Comparison of ENCODE assay signal across 2 cellular contexts in the genomic region with DNA sequence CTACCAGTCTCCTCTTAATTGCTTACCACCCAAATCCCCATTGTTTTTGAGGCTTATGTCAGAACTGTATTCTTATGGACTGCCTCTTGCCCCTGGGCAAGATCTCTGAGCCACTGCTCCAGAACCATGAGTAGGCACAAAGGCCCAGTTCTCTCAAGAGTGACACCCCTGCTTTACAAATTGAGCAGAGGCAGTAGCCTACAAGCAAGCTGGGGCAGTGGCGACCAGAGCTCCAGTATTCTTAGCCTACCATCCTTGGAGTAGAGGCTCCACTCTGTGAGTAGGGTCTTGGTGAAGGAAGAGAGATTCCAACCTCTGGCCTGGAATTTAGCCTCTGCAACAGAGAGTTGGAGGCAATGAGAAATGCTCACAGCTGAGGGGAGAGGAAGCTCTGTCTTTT.
TF ChIP-seq lines count a peak whose summit lies in the region.

No MANE protein-coding gene starts in this region.

TF ChIP-seq in GM23338, 12 proteins besides CTCF, POLR2A, EP300 and RAD21:
- TF ChIP-seq NANOG (IDR thresholded peaks at IDR 0.05; ENCODE audit: borderline replicate concordance): no peak
- TF ChIP-seq STAT1 (IDR thresholded peaks at IDR 0.05; ENCODE audit: unreplicated experiment): no peak
- TF ChIP-seq ZNF114 (CRISPR knock-in tag; IDR thresholded peaks at IDR 0.05): no peak

TF ChIP-seq in K562, 482 proteins besides CTCF, POLR2A, EP300 and RAD21:
- TF ChIP-seq ZNF274 (IDR thresholded peaks at IDR 0.05; ENCODE audit: borderline replicate concordance, low read depth, low read length) (no peak), ZNF197 (CRISPR knock-in tag; IDR thresholded peaks at IDR 0.05; ENCODE audit: low read depth) (no peak), ZBTB7A (IDR thresholded peaks at IDR 0.05; ENCODE audit: borderline replicate concordance, control insufficient read depth, low read depth, low read length) (no peak), EZH2 (IDR thresholded peaks at IDR 0.05; ENCODE audit: borderline replicate concordance, low read depth, low read length) (no peak), DACH1 (IDR thresholded peaks at IDR 0.05; ENCODE audit: partially characterized antibody) (no peak), ZNF282 (CRISPR knock-in tag; IDR thresholded peaks at IDR 0.05) (no peak), SRF (CRISPR knock-in tag; IDR thresholded peaks at IDR 0.05) (no peak), ZNF23 (CRISPR knock-in tag; IDR thresholded peaks at IDR 0.05) (no peak), SRSF9 (IDR thresholded peaks at IDR 0.05; ENCODE audit: borderline replicate concordance, low read depth, low read length) (no peak), EP400 (IDR thresholded peaks at IDR 0.05) (no peak), ZNF764 (CRISPR knock-in tag; IDR thresholded peaks at IDR 0.05; ENCODE audit: low read depth) (no peak), ZNF184 (CRISPR knock-in tag; IDR thresholded peaks at IDR 0.05) (no peak), ZNF445 (CRISPR knock-in tag; IDR thresholded peaks at IDR 0.05; ENCODE audit: low read depth) (no peak), CHD4 (IDR thresholded peaks at IDR 0.05; ENCODE audit: insufficient read depth, insufficient replicate concordance, low read depth, low read length, poor library complexity, severe bottlenecking) (no peak), XRCC3 (IDR thresholded peaks at IDR 0.05) (no peak)
- TF ChIP-seq, protein P1, sequence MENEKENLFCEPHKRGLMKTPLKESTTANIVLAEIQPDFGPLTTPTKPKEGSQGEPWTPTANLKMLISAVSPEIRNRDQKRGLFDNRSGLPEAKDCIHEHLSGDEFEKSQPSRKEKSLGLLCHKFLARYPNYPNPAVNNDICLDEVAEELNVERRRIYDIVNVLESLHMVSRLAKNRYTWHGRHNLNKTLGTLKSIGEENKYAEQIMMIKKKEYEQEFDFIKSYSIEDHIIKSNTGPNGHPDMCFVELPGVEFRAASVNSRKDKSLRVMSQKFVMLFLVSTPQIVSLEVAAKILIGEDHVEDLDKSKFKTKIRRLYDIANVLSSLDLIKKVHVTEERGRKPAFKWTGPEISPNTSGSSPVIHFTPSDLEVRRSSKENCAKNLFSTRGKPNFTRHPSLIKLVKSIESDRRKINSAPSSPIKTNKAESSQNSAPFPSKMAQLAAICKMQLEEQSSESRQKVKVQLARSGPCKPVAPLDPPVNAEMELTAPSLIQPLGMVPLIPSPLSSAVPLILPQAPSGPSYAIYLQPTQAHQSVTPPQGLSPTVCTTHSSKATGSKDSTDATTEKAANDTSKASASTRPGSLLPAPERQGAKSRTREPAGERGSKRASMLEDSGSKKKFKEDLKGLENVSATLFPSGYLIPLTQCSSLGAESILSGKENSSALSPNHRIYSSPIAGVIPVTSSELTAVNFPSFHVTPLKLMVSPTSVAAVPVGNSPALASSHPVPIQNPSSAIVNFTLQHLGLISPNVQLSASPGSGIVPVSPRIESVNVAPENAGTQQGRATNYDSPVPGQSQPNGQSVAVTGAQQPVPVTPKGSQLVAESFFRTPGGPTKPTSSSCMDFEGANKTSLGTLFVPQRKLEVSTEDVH (IDR thresholded peaks at IDR 0.05; ENCODE audit: low read depth, partially characterized antibody): no peak
- TF ChIP-seq, protein P2, sequence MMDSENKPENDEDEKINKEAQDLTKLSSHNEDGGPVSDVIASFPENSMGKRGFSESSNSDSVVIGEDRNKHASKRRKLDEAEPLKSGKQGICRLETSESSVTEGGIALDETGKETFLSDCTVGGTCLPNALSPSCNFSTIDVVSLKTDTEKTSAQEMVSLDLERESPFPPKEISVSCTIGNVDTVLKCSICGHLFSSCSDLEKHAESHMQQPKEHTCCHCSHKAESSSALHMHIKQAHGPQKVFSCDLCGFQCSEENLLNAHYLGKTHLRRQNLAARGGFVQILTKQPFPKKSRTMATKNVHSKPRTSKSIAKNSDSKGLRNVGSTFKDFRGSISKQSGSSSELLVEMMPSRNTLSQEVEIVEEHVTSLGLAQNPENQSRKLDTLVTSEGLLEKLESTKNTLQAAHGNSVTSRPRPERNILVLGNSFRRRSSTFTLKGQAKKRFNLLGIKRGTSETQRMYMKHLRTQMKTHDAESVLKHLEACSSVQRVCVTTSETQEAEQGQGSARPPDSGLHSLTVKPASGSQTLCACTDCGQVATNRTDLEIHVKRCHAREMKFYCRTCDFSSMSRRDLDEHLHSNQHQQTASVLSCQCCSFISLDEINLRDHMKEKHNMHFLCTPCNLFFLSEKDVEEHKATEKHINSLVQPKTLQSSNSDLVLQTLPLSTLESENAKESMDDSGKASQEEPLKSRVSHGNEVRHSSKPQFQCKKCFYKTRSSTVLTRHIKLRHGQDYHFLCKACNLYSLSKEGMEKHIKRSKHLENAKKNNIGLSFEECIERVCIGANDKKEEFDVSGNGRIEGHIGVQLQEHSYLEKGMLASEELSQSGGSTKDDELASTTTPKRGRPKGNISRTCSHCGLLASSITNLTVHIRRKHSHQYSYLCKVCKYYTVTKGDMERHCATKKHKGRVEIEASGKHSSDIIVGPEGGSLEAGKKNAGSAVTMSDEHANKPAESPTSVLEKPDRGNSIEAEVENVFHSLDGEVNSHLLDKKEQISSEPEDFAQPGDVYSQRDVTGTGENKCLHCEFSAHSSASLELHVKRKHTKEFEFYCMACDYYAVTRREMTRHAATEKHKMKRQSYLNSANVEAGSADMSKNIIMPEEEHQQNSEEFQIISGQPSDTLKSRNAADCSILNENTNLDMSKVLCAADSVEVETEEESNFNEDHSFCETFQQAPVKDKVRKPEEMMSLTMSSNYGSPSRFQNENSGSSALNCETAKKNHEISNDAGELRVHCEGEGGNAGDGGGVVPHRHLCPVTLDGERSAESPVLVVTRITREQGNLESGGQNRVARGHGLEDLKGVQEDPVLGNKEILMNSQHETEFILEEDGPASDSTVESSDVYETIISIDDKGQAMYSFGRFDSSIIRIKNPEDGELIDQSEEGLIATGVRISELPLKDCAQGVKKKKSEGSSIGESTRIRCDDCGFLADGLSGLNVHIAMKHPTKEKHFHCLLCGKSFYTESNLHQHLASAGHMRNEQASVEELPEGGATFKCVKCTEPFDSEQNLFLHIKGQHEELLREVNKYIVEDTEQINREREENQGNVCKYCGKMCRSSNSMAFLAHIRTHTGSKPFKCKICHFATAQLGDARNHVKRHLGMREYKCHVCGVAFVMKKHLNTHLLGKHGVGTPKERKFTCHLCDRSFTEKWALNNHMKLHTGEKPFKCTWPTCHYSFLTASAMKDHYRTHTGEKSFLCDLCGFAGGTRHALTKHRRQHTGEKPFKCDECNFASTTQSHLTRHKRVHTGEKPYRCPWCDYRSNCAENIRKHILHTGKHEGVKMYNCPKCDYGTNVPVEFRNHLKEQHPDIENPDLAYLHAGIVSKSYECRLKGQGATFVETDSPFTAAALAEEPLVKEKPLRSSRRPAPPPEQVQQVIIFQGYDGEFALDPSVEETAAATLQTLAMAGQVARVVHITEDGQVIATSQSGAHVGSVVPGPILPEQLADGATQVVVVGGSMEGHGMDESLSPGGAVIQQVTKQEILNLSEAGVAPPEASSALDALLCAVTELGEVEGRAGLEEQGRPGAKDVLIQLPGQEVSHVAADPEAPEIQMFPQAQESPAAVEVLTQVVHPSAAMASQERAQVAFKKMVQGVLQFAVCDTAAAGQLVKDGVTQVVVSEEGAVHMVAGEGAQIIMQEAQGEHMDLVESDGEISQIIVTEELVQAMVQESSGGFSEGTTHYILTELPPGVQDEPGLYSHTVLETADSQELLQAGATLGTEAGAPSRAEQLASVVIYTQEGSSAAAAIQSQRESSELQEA (IDR thresholded peaks at IDR 0.05; ENCODE audit: low read depth): no peak
